In genomic region chr13:49303533-49304252, GRCh38 we compare ENCODE assay signal across 1 cellular context.
TF ChIP-seq lines count a peak whose summit lies in the region.

No MANE protein-coding gene starts in this region.

TF ChIP-seq in HepG2, 621 proteins besides CTCF, POLR2A, EP300 and RAD21 (continued from another document and continues in another):
- TF ChIP-seq KLF9 (CRISPR knock-in tag; IDR thresholded peaks at IDR 0.05; ENCODE audit: low read depth), result no peak
- no peak for TF ChIP-seq AKNA (CRISPR knock-in tag; IDR thresholded peaks at IDR 0.05; ENCODE audit: borderline replicate concordance)
- peak; percentile 98 for TF ChIP-seq SP5 (CRISPR knock-in tag; IDR thresholded peaks at IDR 0.05; ENCODE audit: borderline replicate concordance, low read depth)
- TF ChIP-seq ZMYM3 (CRISPR knock-in tag; IDR thresholded peaks at IDR 0.05), result 0 out of 2 replicates have a peak, but pooled peaks have one; percentile 30
- TF ChIP-seq ZBTB26 (CRISPR knock-in tag; IDR thresholded peaks at IDR 0.05; ENCODE audit: borderline replicate concordance), result no peak
- TF ChIP-seq GATAD2A (CRISPR knock-in tag; IDR thresholded peaks at IDR 0.05), result peak; percentile 64; the same call in 1 of the 2 replicates
- TF ChIP-seq ZNF512 (CRISPR knock-in tag; IDR thresholded peaks at IDR 0.05), result no peak
- TF ChIP-seq TMF1 (CRISPR knock-in tag; IDR thresholded peaks at IDR 0.05; ENCODE audit: low read depth), result no peak
- no peak for TF ChIP-seq ZBTB7A (CRISPR knock-in tag; IDR thresholded peaks at IDR 0.05)
- TF ChIP-seq SAP130 (CRISPR knock-in tag; IDR thresholded peaks at IDR 0.05; ENCODE audit: low read depth), result peak; percentile 88
- peak; percentile 67; the same call in 1 of the 2 replicates for TF ChIP-seq PPARG (CRISPR knock-in tag; conservative IDR thresholded peaks at IDR 0.05)
- no peak for TF ChIP-seq SP4 (CRISPR knock-in tag; IDR thresholded peaks at IDR 0.05)
- no peak for TF ChIP-seq ZFP82 (CRISPR knock-in tag; IDR thresholded peaks at IDR 0.05; ENCODE audit: borderline replicate concordance)
- no peak for TF ChIP-seq HOXA7 (CRISPR knock-in tag; IDR thresholded peaks at IDR 0.05)
- no peak for TF ChIP-seq ZNF383 (CRISPR knock-in tag; IDR thresholded peaks at IDR 0.05; ENCODE audit: borderline replicate concordance)
- peak; percentile 65 for TF ChIP-seq FOXA3 (CRISPR knock-in tag; IDR thresholded peaks at IDR 0.05)
- no peak for TF ChIP-seq DBP (CRISPR knock-in tag; IDR thresholded peaks at IDR 0.05; ENCODE audit: not compliant biosample characterization)
- peak; percentile 23; the same call in 1 of the 2 replicates for TF ChIP-seq PITX1 (CRISPR knock-in tag; IDR thresholded peaks at IDR 0.05)
- TF ChIP-seq POLR2AphosphoS2 (IDR thresholded peaks at IDR 0.05; ENCODE audit: low read depth, low read length), result no peak
- no peak for TF ChIP-seq ARID3A (IDR thresholded peaks at IDR 0.05; ENCODE audit: low read depth, low read length)
- TF ChIP-seq YEATS4 (CRISPR knock-in tag; IDR thresholded peaks at IDR 0.05; ENCODE audit: borderline replicate concordance), result peak; percentile 50; the same call in 1 of the 2 replicates
- TF ChIP-seq KLF15 (CRISPR knock-in tag; IDR thresholded peaks at IDR 0.05; ENCODE audit: borderline replicate concordance), result peak; percentile 53; the same call in 1 of the 2 replicates
- no peak for TF ChIP-seq SNRNP70 (IDR thresholded peaks at IDR 0.05; ENCODE audit: low read depth, low read length)
- peak; percentile 44 for TF ChIP-seq USF2 (IDR thresholded peaks at IDR 0.05; ENCODE audit: low read depth, low read length)
- TF ChIP-seq USF2 (CRISPR knock-in tag; IDR thresholded peaks at IDR 0.05; ENCODE audit: borderline replicate concordance), result peak; percentile 59; the same call in 1 of the 2 replicates
- no peak for TF ChIP-seq CHD4 (IDR thresholded peaks at IDR 0.05; ENCODE audit: borderline replicate concordance, low read length)
- no peak for TF ChIP-seq ZNF577 (CRISPR knock-in tag; IDR thresholded peaks at IDR 0.05; ENCODE audit: borderline replicate concordance, low read depth)
- no peak for TF ChIP-seq ZNF562 (CRISPR knock-in tag; IDR thresholded peaks at IDR 0.05; ENCODE audit: borderline replicate concordance)
- peak; percentile 73 for TF ChIP-seq ZNF687 (CRISPR knock-in tag; IDR thresholded peaks at IDR 0.05)
- TF ChIP-seq MXI1 (IDR thresholded peaks at IDR 0.05; ENCODE audit: borderline replicate concordance, low read depth, low read length), result peak; percentile 69; the same call in 1 of the 3 replicates
- TF ChIP-seq ISL2 (CRISPR knock-in tag; IDR thresholded peaks at IDR 0.05), result peak; percentile 71; the same call in 1 of the 2 replicates
- TF ChIP-seq TBX3 (IDR thresholded peaks at IDR 0.05; ENCODE audit: borderline replicate concordance), result no peak
- no peak for TF ChIP-seq BRCA1 (CRISPR knock-in tag; IDR thresholded peaks at IDR 0.05)
- TF ChIP-seq REXO4 (CRISPR knock-in tag; IDR thresholded peaks at IDR 0.05; ENCODE audit: borderline replicate concordance), result no peak
- no peak for TF ChIP-seq ATF6 (CRISPR knock-in tag; conservative IDR thresholded peaks at IDR 0.05)
- TF ChIP-seq HOXA3 (CRISPR knock-in tag; IDR thresholded peaks at IDR 0.05), result peak; percentile 78
- TF ChIP-seq E2F2 (CRISPR knock-in tag; IDR thresholded peaks at IDR 0.05; ENCODE audit: borderline replicate concordance), result no peak
